Comparison of ENCODE assay signal across 14 cellular contexts in genomic region chr12:111112699-111113098, GRCh38.
DNase-seq lines count a peak whose midpoint lies in the region; TF ChIP-seq lines count a peak whose summit lies in the region.
"Had no signal": no experiment of that assay in that cellular context is flagged by ENCODE, and none has a peak within 500 bp of the region (broad histone marks: within the 10 kb centered on the region; RNA-seq: fewer than 3 reads in every experiment).

No MANE protein-coding gene starts in this region.

- H3K9me2 ChIP-seq in OCI-LY7 (ENCODE audit: insufficient read depth, low read length), result no peaks in the 10 kb centered on the region

- WGBS in suprapubic skin, result 87% methylated on average over 6 of the region's 6 CpGs

- no peak overlapping the region for H2AFZ ChIP-seq in OCI-LY7 (ENCODE audit: low read length)

- H3K9me3 Mint-ChIP-seq in dendritic cell treated with granulocyte-macrophage colony-stimulating factor and Interleukin-4, amounts not matched to agents 40 ng/mL and 50 ng/mL, for 4 days, result no peaks in the 10 kb centered on the region
- H3K9me3 Mint-ChIP-seq: CD4-positive, alpha-beta T cell had no signal

- H3K27ac ChIP-seq in BLaER1 treated with 17β-estradiol and CSF1 and Interleukin-3, amounts not matched to agents 10 nM and 100 nM, result no peak overlapping the region
- H3K27ac ChIP-seq in OCI-LY7 (ENCODE audit: low read depth, low read length, poor library complexity, severe bottlenecking), result no peak overlapping the region
- H3K27ac ChIP-seq in suprapubic skin, result no peak overlapping the region
- H3K27ac ChIP-seq: C4-2B had no signal

- no peak for TF ChIP-seq POLR2A in suprapubic skin (IDR thresholded peaks at IDR 0.05)

- H3K4me2 ChIP-seq in BLaER1 treated with 17β-estradiol and CSF1 and Interleukin-3, amounts not matched to agents 10 nM and 100 nM, result peak overlapping the region; percentile 66 to 91 (median 82)
- peak overlapping the region; percentile 72 for H3K4me2 ChIP-seq in OCI-LY7 (ENCODE audit: low read length)

- peaks cover 0 to 7% (median 3%) of the 10 kb centered on the region in 11 experiments; a peak in 6 of 22 replicates for H3K9me3 ChIP-seq in BLaER1 treated with 17β-estradiol and CSF1 and Interleukin-3, amounts not matched to agents 10 nM and 100 nM (replicated peaks in 1 of 11)
- H3K9me3 ChIP-seq in OCI-LY7 (ENCODE audit: low read length) (peaks cover 12% of the 10 kb centered on the region; the same call in 1 of the 2 replicates), suprapubic skin (no peaks in the 10 kb centered on the region)
- H3K9me3 ChIP-seq: Caco-2 had no signal

- H3K9ac ChIP-seq in BLaER1 treated with 17β-estradiol and CSF1 and Interleukin-3, amounts not matched to agents 10 nM and 100 nM, result no peak overlapping the region

- no TSS peak for BruUV-seq in OCI-LY7 (replicated peaks; lab: Mats Ljungman, UMichigan)

- POLR2A ChIA-PET in OCI-LY7 (lab: Charles Lee), result interaction anchor here (0.6 to 2.3 kb wide), 5 partner anchors 10 to 69 kb away, joined by 3 to 7 read pairs (median 4); no protein-coding TSS in a partner anchor

- H3K36me3 ChIP-seq in BLaER1 treated with 17β-estradiol and CSF1 and Interleukin-3, amounts not matched to agents 10 nM and 100 nM, result no peaks in the 10 kb centered on the region
- H3K36me3 ChIP-seq in OCI-LY7 (ENCODE audit: insufficient read depth, low read length) (peaks cover 40% of the 10 kb centered on the region), suprapubic skin (no peaks in the 10 kb centered on the region)
- H3K36me3 ChIP-seq: HAP-1 had no signal

- peak overlapping the region; percentile 78 for H3K27ac Mint-ChIP-seq in dendritic cell treated with granulocyte-macrophage colony-stimulating factor and Interleukin-4, amounts not matched to agents 40 ng/mL and 50 ng/mL, for 4 days
- H3K27ac Mint-ChIP-seq: B cell; CD4-positive, alpha-beta T cell had no signal

- CTCF ChIA-PET in OCI-LY7 (lab: Charles Lee; ENCODE audit: unreplicated experiment), result no interaction called here

- no peak overlapping the region for H3K4me3 Mint-ChIP-seq in dendritic cell treated with granulocyte-macrophage colony-stimulating factor and Interleukin-4, amounts not matched to agents 40 ng/mL and 50 ng/mL, for 4 days
- H3K4me3 Mint-ChIP-seq: B cell; CD4-positive, alpha-beta T cell; IgD-negative memory B cell had no signal

- TF ChIP-seq EP300 in suprapubic skin (IDR thresholded peaks at IDR 0.05), result no peak

- H4K20me1 ChIP-seq in BLaER1 treated with 17β-estradiol and CSF1 and Interleukin-3, amounts not matched to agents 10 nM and 100 nM, result no peaks in the 10 kb centered on the region
- no peaks in the 10 kb centered on the region for H4K20me1 ChIP-seq in OCI-LY7 (ENCODE audit: insufficient read depth, low read length)

- no peak overlapping the region for H3K4me3 ChIP-seq in BLaER1 treated with 17β-estradiol and CSF1 and Interleukin-3, amounts not matched to agents 10 nM and 100 nM
- H3K4me3 ChIP-seq in OCI-LY7 (ENCODE audit: low read depth, low read length, poor library complexity, severe bottlenecking) (no peak overlapping the region), suprapubic skin (no peak overlapping the region)
- H3K4me3 ChIP-seq: HAP-1 had no signal

- H3K4me1 Mint-ChIP-seq in dendritic cell treated with granulocyte-macrophage colony-stimulating factor and Interleukin-4, amounts not matched to agents 40 ng/mL and 50 ng/mL, for 4 days (ENCODE audit: low read depth), result peaks cover 51% of the 10 kb centered on the region

- no peaks in the 10 kb centered on the region for H3K79me2 ChIP-seq in OCI-LY7 (ENCODE audit: insufficient read depth, low read depth, low read length)

- no peaks in the 10 kb centered on the region for H3K36me3 Mint-ChIP-seq in dendritic cell treated with granulocyte-macrophage colony-stimulating factor and Interleukin-4, amounts not matched to agents 40 ng/mL and 50 ng/mL, for 4 days (ENCODE audit: low read depth)
- H3K36me3 Mint-ChIP-seq: IgD-negative memory B cell had no signal

- DNase-seq in OCI-LY7 (ENCODE audit: low spot score) (no peak), suprapubic skin (ENCODE audit: low spot score in 2 of 2) (no peak), NCI-H1048 (lab: John Stamatoyannopoulos, UW) (no peak)
- no peak for DNase-seq in stimulated activated CD4-positive, alpha-beta T cell treated with anti-CD3 and anti-CD28 coated beads, Interleukin-4, amount 100 ng/mL, for 1 hour
- DNase-seq: Caco-2; CD4-positive, alpha-beta T cell; GOT3; KBM-7 had no signal

- no peaks in the 10 kb centered on the region for H3K27me3 ChIP-seq in BLaER1 treated with 17β-estradiol and CSF1 and Interleukin-3, amounts not matched to agents 10 nM and 100 nM
- H3K27me3 ChIP-seq in suprapubic skin, result peaks cover 6% of the 10 kb centered on the region

- TF ChIP-seq CTCF in OCI-LY7 (conservative IDR thresholded peaks at IDR 0.05; ENCODE audit: low read length) (no peak), suprapubic skin (IDR thresholded peaks at IDR 0.05) (no peak)

- peaks cover 2% of the 10 kb centered on the region for H3K27me3 Mint-ChIP-seq in dendritic cell treated with granulocyte-macrophage colony-stimulating factor and Interleukin-4, amounts not matched to agents 40 ng/mL and 50 ng/mL, for 4 days
- H3K27me3 Mint-ChIP-seq: CD4-positive, alpha-beta T cell had no signal

- intact Hi-C loops in OCI-LY7 (cut with micrococcal nuclease; ENCODE audit: unreplicated experiment), result no loop called here
- intact Hi-C loops in dendritic cell treated with granulocyte-macrophage colony-stimulating factor and Interleukin-4, amounts not matched to agents 40 ng/mL and 50 ng/mL, for 4 days (cut with micrococcal nuclease), result no loop called here

- peaks cover 25 to 38% (median 28%) of the 10 kb centered on the region in 10 experiments for H3K4me1 ChIP-seq in BLaER1 treated with 17β-estradiol and CSF1 and Interleukin-3, amounts not matched to agents 10 nM and 100 nM
- peaks cover 28% of the 10 kb centered on the region for H3K4me1 ChIP-seq in OCI-LY7 (ENCODE audit: insufficient read depth, low read length, poor library complexity, severe bottlenecking)
- no peaks in the 10 kb centered on the region for H3K4me1 ChIP-seq in suprapubic skin
- H3K4me1 ChIP-seq: Caco-2 had no signal
